15 cellular contexts compared by ENCODE assay signal in the genomic region with DNA sequence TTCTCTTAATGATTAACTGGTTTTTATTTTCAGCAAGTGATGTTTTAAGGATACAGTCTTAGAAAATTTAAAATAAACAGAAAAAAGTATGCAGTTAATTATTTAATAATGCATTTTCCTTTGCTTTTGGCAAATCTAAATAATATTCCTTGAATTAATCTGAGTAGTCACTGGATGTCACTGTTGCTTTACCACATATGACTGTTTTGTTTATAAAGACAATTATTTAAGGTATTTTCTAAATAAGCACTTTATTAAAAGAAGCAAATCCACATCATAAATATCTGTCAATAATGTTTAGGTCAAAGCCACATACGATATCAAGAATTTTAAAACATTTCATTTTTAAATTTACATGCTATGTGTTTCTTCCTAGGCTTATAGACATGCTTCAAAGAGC. TPM values are rescaled to one million over a fixed set of nuclear protein-coding genes. Genes with fewer than 3 reads are reported as not detected.
A peak's percentile ranks its signal among the peaks of the same experiment; 100 is the strongest.
DNase-seq lines count a peak whose midpoint lies in the region; ATAC-seq, FAIRE-seq and TF ChIP-seq lines count a peak whose summit lies in the region.
"Had no signal": no experiment of that assay in that cellular context is flagged by ENCODE, and none has a peak within 500 bp of the region (broad histone marks: within the 10 kb centered on the region; RNA-seq: fewer than 3 reads in every experiment).

No MANE protein-coding gene starts in this region.

- no peak overlapping the region for H3K9ac ChIP-seq in IMR-90 (ENCODE audit: low read depth, low read length)
- no peak overlapping the region for H3K9ac ChIP-seq in mesenchymal stem cell (ENCODE audit: low read length)
- H3K9ac ChIP-seq: parathyroid adenoma had no signal

- H2BK15ac ChIP-seq in IMR-90 (ENCODE audit: low read depth, low read length): no peak overlapping the region
- no peak overlapping the region for H2BK15ac ChIP-seq in mesenchymal stem cell (ENCODE audit: low read depth, poor library complexity, severe bottlenecking)

- no peak overlapping the region for H4K91ac ChIP-seq in IMR-90 (ENCODE audit: insufficient read depth, low read depth, low read length)
- no peak overlapping the region for H4K91ac ChIP-seq in mesenchymal stem cell (ENCODE audit: low read length)

- no peak for FAIRE-seq in GM19239 (lab: Jason Lieb, UNC)
- FAIRE-seq: colon, urothelium cell line had no signal

- H4K20me1 ChIP-seq in IMR-90 (ENCODE audit: insufficient read depth, low read length): no peaks in the 10 kb centered on the region

- H3K4me1 ChIP-seq in IMR-90 (ENCODE audit: control insufficient read depth, insufficient read depth, low read length) (peaks cover 2% of the 10 kb centered on the region; the same call in 1 of the 2 replicates), mesenchymal stem cell (ENCODE audit: control insufficient read depth, insufficient read depth, low read depth, low read length) (no peaks in the 10 kb centered on the region)
- H3K4me1 ChIP-seq: parathyroid adenoma had no signal

- H3K14ac ChIP-seq in IMR-90 (replicated peaks; ENCODE audit: low read depth, low read length) (no peak overlapping the region), mesenchymal stem cell (ENCODE audit: low read length in 2 of 2) (no peak overlapping the region)

- intact Hi-C loops in IMR-90 (cut with micrococcal nuclease): loop anchor here (1.0 to 5.0 kb wide), 3 partner anchors 248 to 1382 kb away; a partner anchor contains a TSS

- no TSS peak for BruUV-seq in IMR-90 (replicated peaks; lab: Mats Ljungman, UMichigan)

- H3K18ac ChIP-seq in IMR-90 (ENCODE audit: low read depth, low read length) (no peak overlapping the region), mesenchymal stem cell (ENCODE audit: low read depth in 1 of 2, low read length in 2 of 2) (no peak overlapping the region)

- H2AFZ ChIP-seq in IMR-90 (replicated peaks; ENCODE audit: low read length, poor library complexity) (no peak overlapping the region), mesenchymal stem cell (ENCODE audit: low read depth, low read length) (no peak overlapping the region)
- H2AFZ ChIP-seq: parathyroid adenoma had no signal

- no peak overlapping the region for H2BK20ac ChIP-seq in IMR-90 (ENCODE audit: low read depth, low read length)

- peak; percentile 69 for ATAC-seq in IMR-90 (ENCODE audit: low read depth)
- ATAC-seq in GM18517 (IDR thresholded peaks at IDR 0.05; ENCODE audit: unreplicated experiment): no peak
- ATAC-seq: activated CD4-positive, CD25-positive, alpha-beta regulatory T cell treated with anti-CD3 and anti-CD28 coated beads, Interleukin-2, amount 50 U/mL, for 24 hours; esophagus mucosa had no signal

- H3K79me1 ChIP-seq in IMR-90 (ENCODE audit: low read depth in 1 of 2, low read length in 2 of 2) (no peaks in the 10 kb centered on the region), mesenchymal stem cell (replicated peaks; ENCODE audit: low read length, poor library complexity, severe bottlenecking) (no peaks in the 10 kb centered on the region)

- no peak overlapping the region for H4K8ac ChIP-seq in IMR-90 (ENCODE audit: low read depth in 2 of 2, low read length in 2 of 2)
- no peak overlapping the region for H4K8ac ChIP-seq in mesenchymal stem cell (ENCODE audit: low read length)

- H3K4ac ChIP-seq in IMR-90 (ENCODE audit: low read depth, low read length) (no peak overlapping the region), mesenchymal stem cell (ENCODE audit: low read depth in 1 of 2, low read length in 2 of 2) (no peak overlapping the region)

- TF ChIP-seq CTCF in IMR-90 (conservative IDR thresholded peaks at IDR 0.05; ENCODE audit: low read depth, low read length): peak; percentile 49
- TF ChIP-seq CTCF in astrocyte of the spinal cord (IDR thresholded peaks at IDR 0.05; ENCODE audit: low read depth, low read length): no peak

- H3K23ac ChIP-seq in IMR-90 (ENCODE audit: low read depth, low read length) (no peak overlapping the region), mesenchymal stem cell (ENCODE audit: low read length in 2 of 2) (no peak overlapping the region)

- H3K4me2 ChIP-seq in IMR-90 (ENCODE audit: low read depth, low read length) (no peak overlapping the region), mesenchymal stem cell (ENCODE audit: low read length, poor library complexity, severe bottlenecking) (no peak overlapping the region)

- no peak for TF ChIP-seq POLR2A in IMR-90 (IDR thresholded peaks at IDR 0.05; ENCODE audit: low read depth, low read length)

- H2BK120ac ChIP-seq in IMR-90 (ENCODE audit: low read depth, low read length) (peak overlapping the region; percentile 72; the same call in 1 of the 2 replicates), mesenchymal stem cell (ENCODE audit: low read depth, low read length) (no peak overlapping the region)

- in situ Hi-C loops in ACHN (cut with HindIII; ENCODE audit: low pct_ligation_motif_present, low pct_unique_long_range_greater_than_20kb, low sequenced_read_pairs): loop anchor here (25.0 kb wide), 1 partner anchor 242 kb away; no protein-coding TSS in a partner anchor
- in situ Hi-C loops in IMR-90 (cut with MboI; ENCODE audit: low sequenced_read_pairs): loop anchor here (10.0 kb wide), 1 partner anchor 910 kb away; no protein-coding TSS in a partner anchor
- in situ Hi-C loops in astrocyte of the spinal cord (cut with HindIII; ENCODE audit: low sequenced_read_pairs): no loop called here

- CTCF ChIA-PET in IMR-90 (lab: Yijun Ruan, JAX): interaction anchor here (0.6 to 1.9 kb wide), 7 partner anchors 14 to 1817 kb away, joined by 3 to 5 read pairs (median 3); no protein-coding TSS in a partner anchor

- H3K4me3 ChIP-seq in IMR-90 (ENCODE audit: insufficient read depth, low read depth, low read length) (no peak overlapping the region), astrocyte of the spinal cord (ENCODE audit: low read depth, low read length) (no peak overlapping the region), mesenchymal stem cell (ENCODE audit: insufficient read depth in 1 of 2, low read depth in 1 of 2, low read length in 2 of 2) (no peak overlapping the region)

- DNase-seq in ACHN: peak; percentile 24
- peak; percentile 44 for DNase-seq in IMR-90
- peak; percentile 35 for DNase-seq in astrocyte of the spinal cord (ENCODE audit: low read depth, low spot score)
- peak; percentile 37 for DNase-seq in mesenchymal stem cell
- DNase-seq in activated naive CD4-positive, alpha-beta T cell (lab: John Stamatoyannopoulos, UW): no peak
- DNase-seq in stimulated activated naive CD4-positive, alpha-beta T cell treated with Interleukin-2 at 50 U/mL for 16 hours (lab: John Stamatoyannopoulos, UW): no peak
- DNase-seq in GM19239 (ENCODE audit: insufficient read length, low spot score): no peak
- DNase-seq: amniotic stem cell, NCI-H2107 had no signal

- WGBS in IMR-90 (ENCODE audit: extremely low coverage in 2 of 2, insufficient read length in 1 of 2), 2 experiments: no CpG with 5 or more reads among the region's 1 CpG
- WGBS in mesenchymal stem cell: no CpG with 5 or more reads among the region's 1 CpG

- H4K5ac ChIP-seq in IMR-90 (ENCODE audit: low read depth, low read length): no peak overlapping the region

- TF ChIP-seq RAD21 in IMR-90 (IDR thresholded peaks at IDR 0.05; ENCODE audit: low read length): peak; percentile 50

- H3K9me1 ChIP-seq in IMR-90 (ENCODE audit: insufficient read depth, low read length): no peaks in the 10 kb centered on the region

- POLR2A ChIA-PET in IMR-90 (lab: Charles Lee; ENCODE audit: unreplicated experiment): no interaction called here

- no peak overlapping the region for H2BK5ac ChIP-seq in IMR-90 (ENCODE audit: low read depth, low read length, poor library complexity, severe bottlenecking)
- H2BK5ac ChIP-seq in mesenchymal stem cell (ENCODE audit: low read depth, low read length, poor library complexity, severe bottlenecking): no peak overlapping the region

- dilution Hi-C loops in IMR-90 (cut with HindIII; ENCODE audit: low sequenced_read_pairs, unreplicated experiment): no loop called here

- no peak overlapping the region for H2AK9ac ChIP-seq in IMR-90 (replicated peaks; ENCODE audit: low read depth, low read length, poor library complexity)

- H3K9me3 ChIP-seq in IMR-90 (ENCODE audit: control insufficient read depth, insufficient read depth, low read length) (no peaks in the 10 kb centered on the region), mesenchymal stem cell (ENCODE audit: control insufficient read depth, low read length) (no peaks in the 10 kb centered on the region)

- H2AK5ac ChIP-seq in IMR-90 (ENCODE audit: low read depth, low read length): no peak overlapping the region
- no peak overlapping the region for H2AK5ac ChIP-seq in mesenchymal stem cell (ENCODE audit: low read length, severe bottlenecking)

- H3K27ac ChIP-seq in IMR-90 (ENCODE audit: insufficient read depth, low read length) (no peak overlapping the region), mesenchymal stem cell (ENCODE audit: low read length, poor library complexity, severe bottlenecking) (no peak overlapping the region)
- H3K27ac ChIP-seq: parathyroid adenoma had no signal

- H3K27me3 ChIP-seq in IMR-90 (ENCODE audit: control insufficient read depth, insufficient read depth, low read length): no peaks in the 10 kb centered on the region; the same call in 1 of the 2 replicates
- no peaks in the 10 kb centered on the region for H3K27me3 ChIP-seq in mesenchymal stem cell (ENCODE audit: control insufficient read depth in 1 of 2, insufficient read depth in 1 of 2, low read length in 2 of 2)

- no peak overlapping the region for H2BK12ac ChIP-seq in mesenchymal stem cell (ENCODE audit: low read length in 2 of 2)

- no peak overlapping the region for H3K56ac ChIP-seq in IMR-90 (ENCODE audit: extremely low read depth, insufficient read depth, low read length)

- H3K36me3 ChIP-seq in IMR-90 (ENCODE audit: control insufficient read depth, insufficient read depth, low read length) (no peaks in the 10 kb centered on the region), mesenchymal stem cell (ENCODE audit: control insufficient read depth in 1 of 2, insufficient read depth in 2 of 2, low read depth in 1 of 2, low read length in 2 of 2) (no peaks in the 10 kb centered on the region)

TF ChIP-seq in IMR-90, 13 proteins besides CTCF, POLR2A, EP300 and RAD21:
- TF ChIP-seq BHLHE40 (IDR thresholded peaks at IDR 0.05; ENCODE audit: low read depth, low read length) (no peak), SMC3 (IDR thresholded peaks at IDR 0.05; ENCODE audit: low read depth, low read length) (peak; percentile 22; the same call in 1 of the 2 replicates), CHD1 (IDR thresholded peaks at IDR 0.05; ENCODE audit: low read depth, low read length) (no peak), RCOR1 (IDR thresholded peaks at IDR 0.05; ENCODE audit: insufficient replicate concordance, low read length) (no peak)

RNA-seq across cellular contexts. Expression of a gene that starts 40.6 kb away (rescaled TPM):
- total RNA-seq in IMR-90 (2012; rRNA removed): 83.0 and 93.9 TPM in 2 replicates
- polyA plus RNA-seq in IMR-90 (2012; rRNA removed): 25.6 and 33.9 TPM in 2 replicates
- 5.4 and 6.5 TPM in 2 replicates for polyA plus RNA-seq in IMR-90 (2012; cell fraction: cytosol; rRNA removed)
- polyA plus RNA-seq in IMR-90 (2012; cell fraction: nucleus; rRNA removed; ENCODE audit: low replicate concordance): 2.1 and 22.1 TPM in 2 replicates
- polyA plus RNA-seq in mesenchymal stem cell (2013, experiment 1 of 2): 486 TPM
- polyA plus RNA-seq in mesenchymal stem cell (2013, experiment 2 of 2): 510 TPM

Comparison
In these comparisons a context has a peak if more than half of its experiments do, and no peak if none do; other contexts are left out.
1. DNase-seq: peak in ACHN (single experiment), IMR-90 (single experiment), astrocyte of the spinal cord (single experiment) and mesenchymal stem cell (single experiment); none in activated naive CD4-positive, alpha-beta T cell (0 of 4), stimulated activated naive CD4-positive, alpha-beta T cell treated with Interleukin-2 at 50 U/mL for 16 hours (single experiment) and GM19239 (single experiment).